In the genomic region with DNA sequence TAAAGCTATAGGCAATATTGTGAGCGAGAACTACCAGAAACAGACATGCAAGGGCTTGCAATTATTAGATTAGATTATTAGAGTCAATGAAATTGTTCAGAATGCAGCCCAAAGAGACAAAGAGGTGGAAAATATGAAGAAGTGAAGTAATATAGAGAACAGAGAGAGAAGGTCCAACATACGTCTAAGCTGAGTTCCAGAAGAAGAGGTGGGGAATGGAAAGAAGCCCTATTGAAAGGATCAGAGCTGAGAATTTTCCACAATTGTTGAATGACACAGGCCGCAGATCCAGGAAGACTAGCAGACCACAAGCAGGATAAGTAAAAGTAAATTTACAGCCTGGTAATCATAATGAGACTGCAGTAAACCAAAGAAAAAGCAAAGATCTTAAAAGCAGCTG, we compare ENCODE assay signal across 20 cellular contexts.
A peak's percentile ranks its signal among the peaks of the same experiment; 100 is the strongest.
DNase-seq lines count a peak whose midpoint lies in the region; ATAC-seq and TF ChIP-seq lines count a peak whose summit lies in the region.
"Had no signal": no experiment of that assay in that cellular context is flagged by ENCODE, and none has a peak within 500 bp of the region (broad histone marks: within the 10 kb centered on the region; RNA-seq: fewer than 3 reads in every experiment).

No MANE protein-coding gene starts in this region.

- no peak for ATAC-seq in HCT116
- ATAC-seq in activated naive CD4-positive, alpha-beta T cell treated with anti-CD3 and anti-CD28 coated beads, Interleukin-2, amount 50 U/mL, for 72 hours: no peak
- ATAC-seq: GM12878 had no signal

- H3K9me3 ChIP-seq in HCT116 (ENCODE audit: control insufficient read depth in 1 of 2, insufficient read depth in 1 of 2, low read depth in 1 of 2, low read length in 2 of 2) (peaks cover 0 to 9% of the 10 kb centered on the region in 2 experiments; a peak in 2 of 4 replicates), mesenchymal stem cell (ENCODE audit: control insufficient read depth, low read length) (peaks cover 22% of the 10 kb centered on the region)
- H3K9me3 ChIP-seq: BE2C had no signal

- intact Hi-C loops in HCT116 (cut with micrococcal nuclease): no loop called here

- H2AFZ ChIP-seq in HCT116 (ENCODE audit: low read depth, low read length, poor library complexity, severe bottlenecking) (no peak overlapping the region), mesenchymal stem cell (ENCODE audit: low read depth, low read length) (no peak overlapping the region)

- no peak overlapping the region for H2BK15ac ChIP-seq in mesenchymal stem cell (ENCODE audit: low read depth, poor library complexity, severe bottlenecking)

- no peak overlapping the region for H4K8ac ChIP-seq in mesenchymal stem cell (ENCODE audit: low read length)

- H4K20me1 ChIP-seq in HCT116 (ENCODE audit: insufficient read depth): no peaks in the 10 kb centered on the region

- H4K91ac ChIP-seq in mesenchymal stem cell (ENCODE audit: low read length): no peak overlapping the region

- H3K14ac ChIP-seq in mesenchymal stem cell (ENCODE audit: low read length in 2 of 2): no peak overlapping the region

- TF ChIP-seq CTCF in HCT116 (IDR thresholded peaks at IDR 0.05 in 2 of 3, conservative IDR thresholded peaks at IDR 0.05 in 1 of 3; ENCODE audit: borderline replicate concordance in 1 of 3, insufficient read depth in 1 of 3, low read depth in 2 of 3, low read length in 2 of 3): no peak
- no peak for TF ChIP-seq CTCF in VCaP (conservative IDR thresholded peaks at IDR 0.05)
- no peak for TF ChIP-seq CTCF in epithelial cell of esophagus (IDR thresholded peaks at IDR 0.05; ENCODE audit: insufficient read depth, low read depth, low read length, missing control alignments)
- TF ChIP-seq CTCF in GM20000 (IDR thresholded peaks at IDR 0.05; ENCODE audit: extremely low read depth, missing control alignments): no peak

- no peak overlapping the region for H2BK120ac ChIP-seq in mesenchymal stem cell (ENCODE audit: low read depth, low read length)

- H3K18ac ChIP-seq in mesenchymal stem cell (ENCODE audit: low read depth in 1 of 2, low read length in 2 of 2): no peak overlapping the region

- TF ChIP-seq RAD21 in HCT116 (IDR thresholded peaks at IDR 0.05; ENCODE audit: low read depth): no peak

- no peak overlapping the region for H3K4ac ChIP-seq in mesenchymal stem cell (ENCODE audit: low read depth in 1 of 2, low read length in 2 of 2)

- BruUV-seq in HCT116 (replicated peaks; lab: Mats Ljungman, UMichigan): no TSS peak

- DNase-seq in HCT116 (ENCODE audit: low read depth, low spot score) (no peak), epithelial cell of esophagus (ENCODE audit: low read depth) (peak; percentile 12), mesenchymal stem cell (peak; percentile 18), NCI-H526 (lab: John Stamatoyannopoulos, UW) (no peak), GM20000 (ENCODE audit: low spot score) (no peak)
- DNase-seq in activated naive CD4-positive, alpha-beta T cell treated with anti-CD3 and anti-CD28 coated beads, Interleukin-2, amount 50 U/mL, for 72 hours (ENCODE audit: low spot score in 2 of 2): no peak
- DNase-seq: BE2C; Calu3; CD4-positive, alpha-beta T cell; DMS79; KBM-7; NCI-H1436; NCI-H2029; NCI-H2171 treated with DMSO at 0.1 percent for 48 hours; NCI-H446 treated with DMSO at 0.1 percent for 48 hours; NCI-H748 treated with DMSO at 0.1 percent for 48 hours had no signal

- H3K36me3 ChIP-seq in HCT116 (ENCODE audit: control insufficient read depth in 1 of 2, insufficient read depth in 2 of 2, low read length in 2 of 2) (peaks cover 0 to 4% of the 10 kb centered on the region in 2 experiments; a peak in 1 of 4 replicates), mesenchymal stem cell (ENCODE audit: control insufficient read depth in 1 of 2, insufficient read depth in 2 of 2, low read depth in 1 of 2, low read length in 2 of 2) (peaks cover 1 to 30% of the 10 kb centered on the region in 2 experiments)
- H3K36me3 ChIP-seq: BE2C had no signal

- POLR2A ChIA-PET in HCT116 (lab: Charles Lee): no interaction called here

- H3K4me1 ChIP-seq in HCT116 (ENCODE audit: control insufficient read depth in 1 of 2, insufficient read depth in 2 of 2, low read length in 2 of 2) (no peaks in the 10 kb centered on the region), mesenchymal stem cell (ENCODE audit: control insufficient read depth, insufficient read depth, low read depth, low read length) (no peaks in the 10 kb centered on the region)
- H3K4me1 ChIP-seq: BE2C had no signal

- H3K4me2 ChIP-seq in HCT116 (ENCODE audit: low read length): no peak overlapping the region
- no peak overlapping the region for H3K4me2 ChIP-seq in mesenchymal stem cell (ENCODE audit: low read length, poor library complexity, severe bottlenecking)

- no peak overlapping the region for H3K4me3 ChIP-seq in HCT116 (replicated peaks in 1 of 2; ENCODE audit: low read depth in 1 of 2, low read length in 2 of 2)
- no peak overlapping the region for H3K4me3 ChIP-seq in epithelial cell of esophagus (ENCODE audit: low read length)
- H3K4me3 ChIP-seq in mesenchymal stem cell (ENCODE audit: insufficient read depth in 1 of 2, low read depth in 1 of 2, low read length in 2 of 2): peak overlapping the region in 1 of 2 experiments; percentile 4
- H3K4me3 ChIP-seq: GM12878 had no signal

- no peak overlapping the region for H2BK12ac ChIP-seq in mesenchymal stem cell (ENCODE audit: low read length in 2 of 2)

- no peak overlapping the region for H2BK5ac ChIP-seq in mesenchymal stem cell (ENCODE audit: low read depth, low read length, poor library complexity, severe bottlenecking)

- H3K23ac ChIP-seq in mesenchymal stem cell (ENCODE audit: low read length in 2 of 2): no peak overlapping the region

- no peaks in the 10 kb centered on the region for H3K27me3 ChIP-seq in HCT116 (ENCODE audit: insufficient read depth, low read length)
- no peaks in the 10 kb centered on the region for H3K27me3 ChIP-seq in mesenchymal stem cell (ENCODE audit: control insufficient read depth in 1 of 2, insufficient read depth in 1 of 2, low read length in 2 of 2)
- H3K27me3 ChIP-seq: BE2C had no signal

- H3K9me3 Mint-ChIP-seq in activated naive CD4-positive, alpha-beta T cell treated with anti-CD3 and anti-CD28 coated beads, Interleukin-2, amount 50 U/mL, for 72 hours: peaks cover 19 to 22% of the 10 kb centered on the region in 2 donors

- no peak overlapping the region for H2AK5ac ChIP-seq in mesenchymal stem cell (ENCODE audit: low read length, severe bottlenecking)

- peaks cover 26 to 38% of the 10 kb centered on the region in 2 donors for H3K36me3 Mint-ChIP-seq in activated naive CD4-positive, alpha-beta T cell treated with anti-CD3 and anti-CD28 coated beads, Interleukin-2, amount 50 U/mL, for 72 hours

- H3K79me2 ChIP-seq in HCT116 (ENCODE audit: insufficient read depth, low read length): no peaks in the 10 kb centered on the region

- CTCF ChIA-PET in HCT116 (lab: Charles Lee): no interaction called here

- peaks cover 11% of the 10 kb centered on the region for H3K79me1 ChIP-seq in mesenchymal stem cell (replicated peaks; ENCODE audit: low read length, poor library complexity, severe bottlenecking)

- H3K27ac Mint-ChIP-seq in activated naive CD4-positive, alpha-beta T cell treated with anti-CD3 and anti-CD28 coated beads, Interleukin-2, amount 50 U/mL, for 72 hours: peak overlapping the region in 1 of 2 donors; percentile 31
- H3K27ac Mint-ChIP-seq: CD4-positive, alpha-beta T cell had no signal

- H3K9ac ChIP-seq in HCT116 (ENCODE audit: low read length): no peak overlapping the region
- no peak overlapping the region for H3K9ac ChIP-seq in mesenchymal stem cell (ENCODE audit: low read length)

- no peak for TF ChIP-seq POLR2A in HCT116 (IDR thresholded peaks at IDR 0.05; ENCODE audit: borderline replicate concordance, extremely low read depth, insufficient read depth, insufficient read length)

- WGBS in mesenchymal stem cell: 94% methylated on average over 3 of the region's 3 CpGs

- H3K9me2 ChIP-seq in HCT116 (ENCODE audit: insufficient read depth): no peaks in the 10 kb centered on the region

- RAD21 ChIA-PET in HCT116 (lab: Charles Lee; ENCODE audit: low non-redundant PET in 1 of 2, low total read pairs in 2 of 2, uncharacterized antibody in 2 of 2, unreplicated experiment in 2 of 2): no interaction called here

- H3K27ac ChIP-seq in HCT116 (ENCODE audit: low read depth, low read length) (no peak overlapping the region), VCaP (peak overlapping the region; percentile 91; the same call in 1 of the 2 replicates), mesenchymal stem cell (ENCODE audit: low read length, poor library complexity, severe bottlenecking) (no peak overlapping the region)
- H3K27ac ChIP-seq: HL-60, RWPE1 had no signal

TF ChIP-seq in HCT116, 20 proteins besides CTCF, POLR2A, EP300 and RAD21:
- no peak for TF ChIP-seq EZH2phosphoT487 (IDR thresholded peaks at IDR 0.05; ENCODE audit: borderline replicate concordance)
- TF ChIP-seq EGR1 (IDR thresholded peaks at IDR 0.05; ENCODE audit: low read depth): no peak
- 0 out of 2 replicates have a peak, but pooled peaks have one; percentile 25 for TF ChIP-seq CBX3 (IDR thresholded peaks at IDR 0.05; ENCODE audit: low read depth)

Comparison
In these comparisons a context has a peak if more than half of its experiments do, and no peak if none do; other contexts are left out.
1. DNase-seq: peak in epithelial cell of esophagus (single experiment) and mesenchymal stem cell (single experiment); none in HCT116 (single experiment), NCI-H526 (0 of 2), GM20000 (single experiment) and activated naive CD4-positive, alpha-beta T cell treated with anti-CD3 and anti-CD28 coated beads, Interleukin-2, amount 50 U/mL, for 72 hours (0 of 2).